Comparison of ENCODE assay signal across 15 cellular contexts in genomic region chr1:212578043-212578442, GRCh38. TPM values are rescaled to one million over a fixed set of nuclear protein-coding genes. Genes with fewer than 3 reads are reported as not detected.
A peak's percentile ranks its signal among the peaks of the same experiment; 100 is the strongest.
DNase-seq lines count a peak whose midpoint lies in the region; ATAC-seq, FAIRE-seq and TF ChIP-seq lines count a peak whose summit lies in the region.
"Had no signal": no experiment of that assay in that cellular context is flagged by ENCODE, and none has a peak within 500 bp of the region (broad histone marks: within the 10 kb centered on the region; RNA-seq: fewer than 3 reads in every experiment).

No MANE protein-coding gene starts in this region.

- FAIRE-seq in TTC549 (lab: Jason Lieb, UNC), result peak; percentile 17
- FAIRE-seq: A204.1 had no signal

- no peaks in the 10 kb centered on the region for H3K79me1 ChIP-seq in IMR-90 (ENCODE audit: low read depth in 1 of 2, low read length in 2 of 2)

- H3K9me3 ChIP-seq in IMR-90 (ENCODE audit: control insufficient read depth, insufficient read depth, low read length), result no peaks in the 10 kb centered on the region
- no peaks in the 10 kb centered on the region for H3K9me3 ChIP-seq in naive thymus-derived CD4-positive, alpha-beta T cell (ENCODE audit: control insufficient read depth in 2 of 3, low read length in 3 of 3)

- dilution Hi-C loops in IMR-90 (cut with HindIII; ENCODE audit: low sequenced_read_pairs, unreplicated experiment), result no loop called here

- H3K4ac ChIP-seq in IMR-90 (ENCODE audit: low read depth, low read length), result no peak overlapping the region

- no CpG with 5 or more reads among the region's 1 CpG for WGBS in IMR-90 (ENCODE audit: extremely low coverage in 2 of 2, insufficient read length in 1 of 2), 2 experiments

- no peak for TF ChIP-seq RAD21 in IMR-90 (IDR thresholded peaks at IDR 0.05; ENCODE audit: low read length)

- H2BK5ac ChIP-seq in IMR-90 (ENCODE audit: low read depth, low read length, poor library complexity, severe bottlenecking), result no peak overlapping the region

- H2AK5ac ChIP-seq in IMR-90 (ENCODE audit: low read depth, low read length), result no peak overlapping the region

- no peak for ATAC-seq in IMR-90 (ENCODE audit: low read depth)
- ATAC-seq in naive thymus-derived CD4-positive, alpha-beta T cell, result no peak
- ATAC-seq: CD8-positive, alpha-beta T cell had no signal

- no peak overlapping the region for H3K14ac ChIP-seq in IMR-90 (replicated peaks; ENCODE audit: low read depth, low read length)

- no peak overlapping the region for H3K23ac ChIP-seq in IMR-90 (ENCODE audit: low read depth, low read length)

- no peak overlapping the region for H3K18ac ChIP-seq in IMR-90 (ENCODE audit: low read depth, low read length)

- H3K9me1 ChIP-seq in IMR-90 (ENCODE audit: insufficient read depth, low read length), result no peaks in the 10 kb centered on the region

- no TSS peak for BruUV-seq in IMR-90 (replicated peaks; lab: Mats Ljungman, UMichigan)

- H3K27me3 Mint-ChIP-seq in naive thymus-derived CD4-positive, alpha-beta T cell, result peaks cover 7 to 43% (median 20%) of the 10 kb centered on the region in 5 donors

- no peak overlapping the region for H2BK120ac ChIP-seq in IMR-90 (ENCODE audit: low read depth, low read length)

- H3K27ac Mint-ChIP-seq in naive thymus-derived CD4-positive, alpha-beta T cell, result no peak overlapping the region
- H3K27ac Mint-ChIP-seq: B cell; CD8-positive, alpha-beta T cell; H9 had no signal

- TF ChIP-seq CTCF in IMR-90 (conservative IDR thresholded peaks at IDR 0.05; ENCODE audit: low read depth, low read length), result no peak

- H3K36me3 Mint-ChIP-seq in naive thymus-derived CD4-positive, alpha-beta T cell, result no peaks in the 10 kb centered on the region
- H3K36me3 Mint-ChIP-seq: CD8-positive, alpha-beta T cell had no signal

- intact Hi-C loops in IMR-90 (cut with micrococcal nuclease), result no loop called here
- intact Hi-C loops in naive thymus-derived CD4-positive, alpha-beta T cell (cut with micrococcal nuclease), result no loop called here

- H2AK9ac ChIP-seq in IMR-90 (replicated peaks; ENCODE audit: low read depth, low read length, poor library complexity), result no peak overlapping the region

- no peaks in the 10 kb centered on the region for H4K20me1 ChIP-seq in IMR-90 (ENCODE audit: insufficient read depth, low read length)

- in situ Hi-C loops in IMR-90 (cut with MboI; ENCODE audit: low sequenced_read_pairs), result no loop called here

- no peak overlapping the region for H2BK15ac ChIP-seq in IMR-90 (ENCODE audit: low read depth, low read length)

- H3K4me1 Mint-ChIP-seq in naive thymus-derived CD4-positive, alpha-beta T cell, result peaks cover 0 to 9% (median 0%) of the 10 kb centered on the region in 7 donors
- H3K4me1 Mint-ChIP-seq: B cell, H9 had no signal

- H3K27ac ChIP-seq in IMR-90 (ENCODE audit: insufficient read depth, low read length), result no peak overlapping the region
- H3K27ac ChIP-seq in naive thymus-derived CD4-positive, alpha-beta T cell (ENCODE audit: low read depth, low read length), result no peak overlapping the region

- no peak overlapping the region for H3K4me2 ChIP-seq in IMR-90 (ENCODE audit: low read depth, low read length)

- no peak overlapping the region for H4K91ac ChIP-seq in IMR-90 (ENCODE audit: insufficient read depth, low read depth, low read length)

- POLR2A ChIA-PET in IMR-90 (lab: Charles Lee; ENCODE audit: unreplicated experiment), result no interaction called here
- POLR2A ChIA-PET in naive thymus-derived CD4-positive, alpha-beta T cell (lab: Charles Lee), result no interaction called here

- H3K56ac ChIP-seq in IMR-90 (ENCODE audit: extremely low read depth, insufficient read depth, low read length), result no peak overlapping the region

- CTCF ChIA-PET in IMR-90 (lab: Yijun Ruan, JAX), result no interaction called here
- CTCF ChIA-PET in naive thymus-derived CD4-positive, alpha-beta T cell (lab: Charles Lee), result no interaction called here

- no peak overlapping the region for H3K9ac ChIP-seq in IMR-90 (ENCODE audit: low read depth, low read length)

- no peak overlapping the region for H4K5ac ChIP-seq in IMR-90 (ENCODE audit: low read depth, low read length)

- H3K4me1 ChIP-seq in IMR-90 (ENCODE audit: control insufficient read depth, insufficient read depth, low read length), result peaks cover 2% of the 10 kb centered on the region; the same call in 1 of the 2 replicates
- no peaks in the 10 kb centered on the region for H3K4me1 ChIP-seq in naive thymus-derived CD4-positive, alpha-beta T cell (ENCODE audit: control insufficient read depth in 2 of 2, insufficient read depth in 2 of 2, low read length in 2 of 2)

- no peak for TF ChIP-seq POLR2A in IMR-90 (IDR thresholded peaks at IDR 0.05; ENCODE audit: low read depth, low read length)

- H3K4me3 ChIP-seq in IMR-90 (ENCODE audit: insufficient read depth, low read depth, low read length), result no peak overlapping the region
- H3K4me3 ChIP-seq in naive thymus-derived CD4-positive, alpha-beta T cell (ENCODE audit: low read length), result no peak overlapping the region

- H2BK20ac ChIP-seq in IMR-90 (ENCODE audit: low read depth, low read length), result no peak overlapping the region

- H3K9me3 Mint-ChIP-seq in naive thymus-derived CD4-positive, alpha-beta T cell, result peaks cover 0 to 3% (median 0%) of the 10 kb centered on the region in 11 donors
- H3K9me3 Mint-ChIP-seq: CD8-positive, alpha-beta T cell had no signal

- H4K8ac ChIP-seq in IMR-90 (ENCODE audit: low read depth in 2 of 2, low read length in 2 of 2), result no peak overlapping the region

- H3K4me3 Mint-ChIP-seq in naive thymus-derived CD4-positive, alpha-beta T cell, result no peak overlapping the region
- H3K4me3 Mint-ChIP-seq: B cell; CD8-positive, alpha-beta T cell; H9 had no signal

- H3K27me3 ChIP-seq in IMR-90 (ENCODE audit: control insufficient read depth, insufficient read depth, low read length), result no peaks in the 10 kb centered on the region
- H3K27me3 ChIP-seq in naive thymus-derived CD4-positive, alpha-beta T cell (ENCODE audit: control insufficient read depth in 2 of 2, insufficient read depth in 2 of 2, low read length in 2 of 2), result no peaks in the 10 kb centered on the region

- DNase-seq in CD1c-positive myeloid dendritic cell (ENCODE audit: extremely low spot score) (peak; percentile 56), IMR-90 (no peak), NOMO-1 treated with dmso at 0.1 percent for 144 hours (lab: John Stamatoyannopoulos, UW; ENCODE audit: unreplicated experiment) (peak; percentile 39), midbrain (lab: John Stamatoyannopoulos, UW) (no peak), GDM1 (lab: John Stamatoyannopoulos, UW) (no peak)
- no peak for DNase-seq in naive thymus-derived CD4-positive, alpha-beta T cell
- DNase-seq: C1 segment of cervical spinal cord; CD8-positive, alpha-beta T cell; COR-L47; DMS53; GOT3; H9 had no signal

- no peak overlapping the region for H2AFZ ChIP-seq in IMR-90 (replicated peaks; ENCODE audit: low read length, poor library complexity)

- H3K36me3 ChIP-seq in IMR-90 (ENCODE audit: control insufficient read depth, insufficient read depth, low read length), result no peaks in the 10 kb centered on the region
- H3K36me3 ChIP-seq in naive thymus-derived CD4-positive, alpha-beta T cell (ENCODE audit: control insufficient read depth in 2 of 3, insufficient read depth in 3 of 3, low read length in 3 of 3), result no peaks in the 10 kb centered on the region

TF ChIP-seq in IMR-90, 13 proteins besides CTCF, POLR2A, EP300 and RAD21:
- TF ChIP-seq MXI1 (IDR thresholded peaks at IDR 0.05; ENCODE audit: borderline replicate concordance, low read depth, low read length) (no peak), CEBPB (IDR thresholded peaks at IDR 0.05; ENCODE audit: low read depth, low read length) (peak; percentile 40; the same call in 1 of the 2 replicates)

RNA-seq across cellular contexts. Expression of gene ATF3, which starts 30.5 kb away (rescaled TPM):
- total RNA-seq in IMR-90 (2012; rRNA removed), result 9.9 and 15.0 TPM in 2 replicates
- polyA plus RNA-seq in IMR-90 (2012; rRNA removed), result 12.3 and 17.9 TPM in 2 replicates
- 13.7 and 26.0 TPM in 2 replicates for polyA plus RNA-seq in IMR-90 (2012; cell fraction: cytosol; rRNA removed)
- 98.0 and 356 TPM in 2 replicates for polyA plus RNA-seq in IMR-90 (2012; cell fraction: nucleus; rRNA removed; ENCODE audit: low replicate concordance)
- 10 to 100 TPM in 3 of 5 experiments, under 1 TPM in 2; 0.57 to 83.4 (median 12.5) TPM for total RNA-seq in naive thymus-derived CD4-positive, alpha-beta T cell
- not detected for polyA plus RNA-seq in naive thymus-derived CD4-positive, alpha-beta T cell

Comparison
In these comparisons a context has a peak if more than half of its experiments do, and no peak if none do; other contexts are left out.
1. DNase-seq: peak in CD1c-positive myeloid dendritic cell (single experiment) and NOMO-1 treated with dmso at 0.1 percent for 144 hours (single experiment); none in IMR-90 (single experiment), midbrain (single experiment), GDM1 (single experiment) and naive thymus-derived CD4-positive, alpha-beta T cell (0 of 9).